ENCODE assay signal across 11 cellular contexts in the genomic region with DNA sequence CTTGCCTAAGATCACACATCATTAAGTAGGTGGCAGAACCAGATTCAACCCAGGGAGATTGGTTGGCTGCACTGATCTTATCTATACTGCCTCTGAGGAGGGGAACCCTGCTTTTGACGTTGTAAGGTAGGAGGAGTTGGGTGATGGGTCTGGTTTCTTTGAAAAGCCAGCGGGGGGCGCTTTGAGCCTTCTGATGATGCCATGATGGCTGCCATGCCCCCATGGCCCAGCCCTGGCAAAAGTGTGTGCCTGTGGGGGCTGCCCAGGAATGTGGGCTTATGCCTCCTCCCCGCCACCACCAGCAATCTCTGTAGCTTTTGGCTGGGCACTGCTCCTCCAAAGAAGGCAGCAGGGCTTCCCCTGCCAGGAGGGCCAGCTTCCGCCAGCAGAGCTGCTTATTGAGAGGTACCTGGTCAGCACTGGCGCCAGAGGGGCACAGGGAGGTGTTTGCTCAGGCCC.
A peak's percentile ranks its signal among the peaks of the same experiment; 100 is the strongest.
DNase-seq lines count a peak whose midpoint lies in the region; ATAC-seq, FAIRE-seq and TF ChIP-seq lines count a peak whose summit lies in the region.
"Had no signal": no experiment of that assay in that cellular context is flagged by ENCODE, and none has a peak within 500 bp of the region (broad histone marks: within the 10 kb centered on the region; RNA-seq: fewer than 3 reads in every experiment).

No MANE protein-coding gene starts in this region.

- H2AFZ ChIP-seq in neural progenitor cell (replicated peaks): no peak overlapping the region

- FAIRE-seq in HTR-8/SVneo (lab: Jason Lieb, UNC): no peak

- H3K9ac ChIP-seq in neural progenitor cell: no peak overlapping the region

- no peak overlapping the region for H3K27ac ChIP-seq in neural progenitor cell

- no peaks in the 10 kb centered on the region for H3K36me3 ChIP-seq in neural progenitor cell
- H3K36me3 ChIP-seq: HAP-1 had no signal

- H3K4me1 Mint-ChIP-seq in activated T-helper 1 cell treated with anti-CD3 and anti-CD28 coated beads, Interleukin-12 subunit alpha, Interleukin-12 subunit beta, Interleukin-2, Interleukin-4 antibody, amounts not matched to agents 30 ng/mL and 10 ng/mL and 1 ng/mL, durations not matched to agents 14 hours and 24 hours and 36 hours (ENCODE audit: low read depth): peaks cover 75% of the 10 kb centered on the region
- peaks cover 34% of the 10 kb centered on the region for H3K4me1 Mint-ChIP-seq in neural progenitor cell

- no peak overlapping the region for H3K4me3 ChIP-seq in neural progenitor cell
- H3K4me3 ChIP-seq: HAP-1 had no signal

- H3K4me1 ChIP-seq in neural progenitor cell: peaks cover 15% of the 10 kb centered on the region
- H3K4me1 ChIP-seq: HAP-1 had no signal

- H3K9me3 ChIP-seq in neural progenitor cell (ENCODE audit: low read depth): no peaks in the 10 kb centered on the region
- H3K9me3 ChIP-seq: HAP-1 had no signal

- H4K20me1 ChIP-seq in neural progenitor cell (ENCODE audit: low read depth): peaks cover 13% of the 10 kb centered on the region

- intact Hi-C loops in activated T-helper 1 cell treated with anti-CD3 and anti-CD28 coated beads, Interleukin-12 subunit alpha, Interleukin-12 subunit beta, Interleukin-2, Interleukin-4 antibody, amounts not matched to agents 30 ng/mL and 10 ng/mL and 1 ng/mL, durations not matched to agents 14 hours and 24 hours and 36 hours (cut with micrococcal nuclease): loop anchor here (1.0 kb wide), 1 partner anchor 320 kb away; no protein-coding TSS in a partner anchor

- no peaks in the 10 kb centered on the region for H3F3A ChIP-seq in neural progenitor cell (ENCODE audit: low read depth)

- no peak overlapping the region for H3K4me2 ChIP-seq in neural progenitor cell

- H3K27ac Mint-ChIP-seq in activated T-helper 1 cell treated with anti-CD3 and anti-CD28 coated beads, Interleukin-12 subunit alpha, Interleukin-12 subunit beta, Interleukin-2, Interleukin-4 antibody, amounts not matched to agents 30 ng/mL and 10 ng/mL and 1 ng/mL, durations not matched to agents 14 hours and 24 hours and 36 hours: no peak overlapping the region
- H3K27ac Mint-ChIP-seq in neural progenitor cell: no peak overlapping the region
- H3K27ac Mint-ChIP-seq: activated naive CD8-positive, alpha-beta T cell; type B pancreatic cell had no signal

- H3K9me3 Mint-ChIP-seq in activated T-helper 1 cell treated with anti-CD3 and anti-CD28 coated beads, Interleukin-12 subunit alpha, Interleukin-12 subunit beta, Interleukin-2, Interleukin-4 antibody, amounts not matched to agents 30 ng/mL and 10 ng/mL and 1 ng/mL, durations not matched to agents 14 hours and 24 hours and 36 hours: no peaks in the 10 kb centered on the region
- no peaks in the 10 kb centered on the region for H3K9me3 Mint-ChIP-seq in neural progenitor cell
- H3K9me3 Mint-ChIP-seq: type B pancreatic cell had no signal

- no peaks in the 10 kb centered on the region for H3K79me2 ChIP-seq in neural progenitor cell (ENCODE audit: low read depth)

- DNase-seq in activated CD4-positive, CD25-positive, alpha-beta regulatory T cell (lab: John Stamatoyannopoulos, UW): no peak
- peak; percentile 18 for DNase-seq in HTR-8/SVneo (ENCODE audit: insufficient read length, low spot score)
- DNase-seq in activated T-helper 1 cell treated with anti-CD3 and anti-CD28 coated beads, Interleukin-12 subunit alpha, Interleukin-12 subunit beta, Interleukin-2, Interleukin-4 antibody, amounts not matched to agents 30 ng/mL and 10 ng/mL and 1 ng/mL, durations not matched to agents 14 hours and 24 hours and 36 hours (ENCODE audit: low spot score): peak; percentile 34
- DNase-seq in neural progenitor cell (ENCODE audit: low spot score): peak; percentile 51
- DNase-seq in NK-92 (lab: John Stamatoyannopoulos, UW; ENCODE audit: unreplicated experiment): no peak

- H3K36me3 Mint-ChIP-seq in activated T-helper 1 cell treated with anti-CD3 and anti-CD28 coated beads, Interleukin-12 subunit alpha, Interleukin-12 subunit beta, Interleukin-2, Interleukin-4 antibody, amounts not matched to agents 30 ng/mL and 10 ng/mL and 1 ng/mL, durations not matched to agents 14 hours and 24 hours and 36 hours (ENCODE audit: low read depth): peaks cover 5% of the 10 kb centered on the region
- no peaks in the 10 kb centered on the region for H3K36me3 Mint-ChIP-seq in neural progenitor cell
- H3K36me3 Mint-ChIP-seq: type B pancreatic cell had no signal

- H3K4me3 Mint-ChIP-seq in activated T-helper 1 cell treated with anti-CD3 and anti-CD28 coated beads, Interleukin-12 subunit alpha, Interleukin-12 subunit beta, Interleukin-2, Interleukin-4 antibody, amounts not matched to agents 30 ng/mL and 10 ng/mL and 1 ng/mL, durations not matched to agents 14 hours and 24 hours and 36 hours: no peak overlapping the region
- no peak overlapping the region for H3K4me3 Mint-ChIP-seq in neural progenitor cell
- H3K4me3 Mint-ChIP-seq: activated naive CD8-positive, alpha-beta T cell; type B pancreatic cell had no signal

- H3K27me3 Mint-ChIP-seq in activated T-helper 1 cell treated with anti-CD3 and anti-CD28 coated beads, Interleukin-12 subunit alpha, Interleukin-12 subunit beta, Interleukin-2, Interleukin-4 antibody, amounts not matched to agents 30 ng/mL and 10 ng/mL and 1 ng/mL, durations not matched to agents 14 hours and 24 hours and 36 hours (ENCODE audit: insufficient read depth): no peaks in the 10 kb centered on the region
- H3K27me3 Mint-ChIP-seq in neural progenitor cell (ENCODE audit: insufficient read depth, low read depth): peaks cover 7% of the 10 kb centered on the region
- H3K27me3 Mint-ChIP-seq: activated naive CD8-positive, alpha-beta T cell; type B pancreatic cell had no signal

- no peaks in the 10 kb centered on the region for H3K27me3 ChIP-seq in neural progenitor cell

- TF ChIP-seq CTCF in neural progenitor cell (IDR thresholded peaks at IDR 0.05): peak; percentile 41

- ATAC-seq in activated CD4-positive, CD25-positive, alpha-beta regulatory T cell treated with anti-CD3 and anti-CD28 coated beads, Interleukin-2, amount 50 U/mL, for 24 hours: peak; percentile 32 to 50
- ATAC-seq in HG02938 (IDR thresholded peaks at IDR 0.05; ENCODE audit: unreplicated experiment) (no peak), HG02759 (IDR thresholded peaks at IDR 0.05; ENCODE audit: unreplicated experiment) (no peak)

Comparison
In these comparisons a context has a peak if more than half of its experiments do, and no peak if none do; other contexts are left out.
1. ATAC-seq: peak in activated CD4-positive, CD25-positive, alpha-beta regulatory T cell treated with anti-CD3 and anti-CD28 coated beads, Interleukin-2, amount 50 U/mL, for 24 hours (2 of 2); none in HG02938 (single experiment) and HG02759 (single experiment).
2. DNase-seq: peak in HTR-8/SVneo (single experiment), activated T-helper 1 cell treated with anti-CD3 and anti-CD28 coated beads, Interleukin-12 subunit alpha, Interleukin-12 subunit beta, Interleukin-2, Interleukin-4 antibody, amounts not matched to agents 30 ng/mL and 10 ng/mL and 1 ng/mL, durations not matched to agents 14 hours and 24 hours and 36 hours (single experiment) and neural progenitor cell (single experiment); none in activated CD4-positive, CD25-positive, alpha-beta regulatory T cell (0 of 4) and NK-92 (single experiment).